In genomic region chr5:37991267-37991902, GRCh38 we compare ENCODE assay signal across 15 cellular contexts.
"Had no signal": no experiment of that assay in that cellular context is flagged by ENCODE, and none has a peak within 500 bp of the region (broad histone marks: within the 10 kb centered on the region; RNA-seq: fewer than 3 reads in every experiment).

No MANE protein-coding gene starts in this region.

- H3K4me1 Mint-ChIP-seq: activated CD4-positive, alpha-beta memory T cell treated with anti-CD3 and anti-CD28 coated beads, Interleukin-2, amount 10 ng/mL, durations not matched to agents 7 days and 5 days; activated naive CD8-positive, alpha-beta T cell treated with anti-CD3 and anti-CD28 coated beads, Interleukin-2, amount 10 ng/mL, durations not matched to agents 7 days and 5 days; naive thymus-derived CD8-positive, alpha-beta T cell had no signal

- ATAC-seq: activated T-cell treated with anti-CD3 and anti-CD28 coated beads, Interleukin-2, amount 50 U/mL, for 72 hours; foreskin keratinocyte; mucosa of descending colon; naive thymus-derived CD8-positive, alpha-beta T cell had no signal

- H3K9me3 Mint-ChIP-seq: activated CD4-positive, alpha-beta memory T cell treated with anti-CD3 and anti-CD28 coated beads, Interleukin-2, amount 10 ng/mL, durations not matched to agents 7 days and 5 days; activated naive CD8-positive, alpha-beta T cell treated with anti-CD3 and anti-CD28 coated beads, Interleukin-2, amount 10 ng/mL, durations not matched to agents 7 days and 5 days; activated T-cell treated with anti-CD3 and anti-CD28 coated beads, Interleukin-2, amount 50 U/mL, for 72 hours; T-helper 2 cell treated with Interferon-gamma antibody and Interleukin-4, amounts not matched to agents 5 μg/mL and 100 μg/mL, for 36 hours had no signal

- H3K4me3 Mint-ChIP-seq: activated CD4-positive, alpha-beta memory T cell treated with anti-CD3 and anti-CD28 coated beads, Interleukin-2, amount 10 ng/mL, durations not matched to agents 7 days and 5 days; activated naive CD8-positive, alpha-beta T cell treated with anti-CD3 and anti-CD28 coated beads, Interleukin-2, amount 10 ng/mL, durations not matched to agents 7 days and 5 days; activated T-cell treated with anti-CD3 and anti-CD28 coated beads, Interleukin-2, amount 50 U/mL, for 72 hours; naive thymus-derived CD8-positive, alpha-beta T cell; T-helper 2 cell treated with Interferon-gamma antibody and Interleukin-4, amounts not matched to agents 5 μg/mL and 100 μg/mL, for 36 hours had no signal

- H3K27ac Mint-ChIP-seq: activated CD4-positive, alpha-beta memory T cell treated with anti-CD3 and anti-CD28 coated beads, Interleukin-2, amount 10 ng/mL, durations not matched to agents 7 days and 5 days; activated naive CD8-positive, alpha-beta T cell treated with anti-CD3 and anti-CD28 coated beads, Interleukin-2, amount 10 ng/mL, durations not matched to agents 7 days and 5 days; activated T-cell treated with anti-CD3 and anti-CD28 coated beads, Interleukin-2, amount 50 U/mL, for 72 hours; naive thymus-derived CD8-positive, alpha-beta T cell; T-helper 2 cell treated with Interferon-gamma antibody and Interleukin-4, amounts not matched to agents 5 μg/mL and 100 μg/mL, for 36 hours had no signal

- DNase-seq: activated CD4-positive, alpha-beta memory T cell treated with anti-CD3 and anti-CD28 coated beads, Interleukin-2, amount 10 ng/mL, durations not matched to agents 7 days and 5 days; activated CD4-positive, alpha-beta T cell treated with anti-CD3 and anti-CD28 coated beads for 1 hour; activated gamma-delta T cell treated with Interleukin-2 at 50 U/mL for 16 hours; activated naive CD8-positive, alpha-beta T cell treated with anti-CD3 and anti-CD28 coated beads, Interleukin-2, amount 10 ng/mL, durations not matched to agents 7 days and 5 days; activated T-cell treated with anti-CD3 and anti-CD28 coated beads, Interleukin-2, amount 50 U/mL, for 72 hours; aorta; foreskin keratinocyte; head of caudate nucleus; kidney; mucosa of descending colon; naive thymus-derived CD8-positive, alpha-beta T cell; stimulated activated CD4-positive, alpha-beta T cell treated with anti-CD3 and anti-CD28 coated beads, Interleukin-15, amount 100 ng/mL, for 24 hours; stimulated activated CD4-positive, alpha-beta T cell treated with anti-CD3 and anti-CD28 coated beads, Interleukin-4, amount 100 ng/mL, for 24 hours; tibial artery had no signal

- H3K36me3 Mint-ChIP-seq: activated naive CD8-positive, alpha-beta T cell treated with anti-CD3 and anti-CD28 coated beads, Interleukin-2, amount 10 ng/mL, durations not matched to agents 7 days and 5 days had no signal

- H3K27me3 Mint-ChIP-seq: activated CD4-positive, alpha-beta memory T cell treated with anti-CD3 and anti-CD28 coated beads, Interleukin-2, amount 10 ng/mL, durations not matched to agents 7 days and 5 days had no signal
